34 cellular contexts compared by ENCODE assay signal in genomic region chr10:111976557-111976956, GRCh38.
"Had no signal": no experiment of that assay in that cellular context is flagged by ENCODE, and none has a peak within 500 bp of the region (broad histone marks: within the 10 kb centered on the region; RNA-seq: fewer than 3 reads in every experiment).

No MANE protein-coding gene starts in this region.

- H3K9me3 ChIP-seq: MG63 had no signal

- H3K27me3 ChIP-seq: MG63 had no signal

- H3K4me3 ChIP-seq: MG63 had no signal

- DNase-seq: Karpas-422, Kasumi-1, MG63, MM.1S, MV-4-11, NCI-H1048, NCI-H1092, NCI-H1092 treated with DMSO at 0.1 percent for 48 hours, NCI-H1105, NCI-H1105 treated with DMSO at 0.1 percent for 48 hours, NCI-H1417, NCI-H1417 treated with DMSO at 0.1 percent for 48 hours, NCI-H1436, NCI-H1436 treated with DMSO at 0.1 percent for 48 hours, NCI-H146, NCI-H1694, NCI-H1694 treated with DMSO at 0.1 percent for 48 hours, NCI-H187, NCI-H187 treated with DMSO at 0.1 percent for 48 hours, NCI-H1930, NCI-H2029, NCI-H2029 treated with DMSO at 0.1 percent for 48 hours, NCI-H2081, NCI-H2081 treated with DMSO at 0.1 percent for 48 hours, NCI-H2107, NCI-H2171, NCI-H2171 treated with DMSO at 0.1 percent for 48 hours, NCI-H2227 treated with DMSO at 0.1 percent for 48 hours, NCI-H226, NCI-H345, NCI-H446, NCI-H446 treated with DMSO at 0.1 percent for 48 hours, NCI-H510A, NCI-H510A treated with DMSO at 0.1 percent for 48 hours had no signal

- H3K36me3 ChIP-seq: MG63 had no signal
